In the genomic region with DNA sequence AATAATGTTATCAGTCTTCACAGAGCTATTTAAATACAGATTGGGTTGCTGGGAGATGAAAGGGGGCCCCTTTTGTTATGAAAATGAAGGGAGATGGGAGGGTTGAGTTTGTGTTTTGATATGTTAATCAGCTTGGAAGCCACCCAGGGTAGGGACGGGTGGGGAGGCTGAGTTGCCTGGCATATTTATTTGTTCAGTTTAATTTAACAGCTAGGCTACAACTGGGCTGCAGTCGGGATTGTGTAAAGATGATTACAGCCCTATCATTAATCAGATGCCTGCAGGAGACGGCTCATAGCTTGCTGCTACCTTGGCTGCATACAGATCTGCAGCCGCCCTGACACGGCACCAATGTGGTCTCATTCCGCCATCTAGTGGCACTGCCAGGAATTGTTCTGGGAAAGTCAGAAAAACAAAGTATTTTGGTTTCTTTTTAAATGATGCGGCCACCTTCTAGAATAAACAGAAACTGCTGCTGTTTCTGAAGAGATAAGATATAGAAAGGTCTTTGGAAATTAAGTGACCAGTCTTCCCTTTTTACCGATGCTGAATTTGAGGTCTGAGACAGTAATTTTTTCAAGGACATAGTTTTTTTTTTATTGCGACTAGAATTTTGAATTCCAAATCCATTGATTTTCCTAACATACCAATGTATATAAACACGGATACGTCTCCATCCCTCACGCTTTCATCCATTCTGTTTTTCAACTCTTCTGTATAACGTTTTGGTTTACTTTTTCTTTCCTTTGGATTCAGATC, we compare ENCODE assay signal across 8 cellular contexts.
A peak's percentile ranks its signal among the peaks of the same experiment; 100 is the strongest.
DNase-seq lines count a peak whose midpoint lies in the region; ATAC-seq, FAIRE-seq and TF ChIP-seq lines count a peak whose summit lies in the region.

No MANE protein-coding gene starts in this region.

- 0% methylated on average over 2 of the region's 13 CpGs; no CpG with 5 or more reads in 1 of the 2 experiments for WGBS in IMR-90 (ENCODE audit: extremely low coverage in 2 of 2, insufficient read length in 1 of 2), 2 experiments

- ATAC-seq in IMR-90 (ENCODE audit: low read depth) (peak; percentile 93), sciatic nerve (peak; percentile 90), GM18868 (IDR thresholded peaks at IDR 0.05; ENCODE audit: unreplicated experiment) (no peak), GM19395 (IDR thresholded peaks at IDR 0.05; ENCODE audit: unreplicated experiment) (no peak)

- no peak overlapping the region for H3K18ac ChIP-seq in IMR-90 (ENCODE audit: low read depth, low read length)

- in situ Hi-C loops in IMR-90 (cut with MboI; ENCODE audit: low sequenced_read_pairs), result loop anchor here (25.0 kb wide), 1 partner anchor 964 kb away; no protein-coding TSS in a partner anchor

- no peak overlapping the region for H3K4ac ChIP-seq in IMR-90 (ENCODE audit: low read depth, low read length)

- H3K9ac ChIP-seq in IMR-90 (ENCODE audit: low read depth, low read length) (no peak overlapping the region), astrocyte (ENCODE audit: low read length) (peak overlapping the region; percentile 30)

- BruUV-seq in IMR-90 (replicated peaks; lab: Mats Ljungman, UMichigan), result no TSS peak

- CTCF ChIA-PET in IMR-90 (lab: Yijun Ruan, JAX), result interaction anchor here (0.5 to 1.6 kb wide), 7 partner anchors 9 to 1092 kb away, joined by 3 to 5 read pairs (median 3); no protein-coding TSS in a partner anchor

- no peak overlapping the region for H4K91ac ChIP-seq in IMR-90 (ENCODE audit: insufficient read depth, low read depth, low read length)

- H3K4me2 ChIP-seq in IMR-90 (ENCODE audit: low read depth, low read length) (no peak overlapping the region), astrocyte (ENCODE audit: low read length) (peak overlapping the region; percentile 77)

- no peak overlapping the region for H3K23ac ChIP-seq in IMR-90 (ENCODE audit: low read depth, low read length)

- no peak overlapping the region for H2AK9ac ChIP-seq in IMR-90 (replicated peaks; ENCODE audit: low read depth, low read length, poor library complexity)

- no peak for TF ChIP-seq POLR2A in IMR-90 (IDR thresholded peaks at IDR 0.05; ENCODE audit: low read depth, low read length)

- no peaks in the 10 kb centered on the region for H3K9me3 Mint-ChIP-seq in T-helper 1 cell treated with Interleukin-12 subunit alpha and Interleukin-12 subunit beta and Interleukin-4 antibody, amounts not matched to agents 30 μg/mL and 1 μg/mL, for 36 hours
- peaks cover 9% of the 10 kb centered on the region for H3K9me3 Mint-ChIP-seq in astrocyte (ENCODE audit: unreplicated experiment)

- H3K4me1 ChIP-seq in IMR-90 (ENCODE audit: control insufficient read depth, insufficient read depth, low read length), result no peaks in the 10 kb centered on the region
- H3K4me1 ChIP-seq in astrocyte (ENCODE audit: insufficient read depth, low read length), result no peaks in the 10 kb centered on the region

- H3K56ac ChIP-seq in IMR-90 (ENCODE audit: extremely low read depth, insufficient read depth, low read length), result no peak overlapping the region

- H4K5ac ChIP-seq in IMR-90 (ENCODE audit: low read depth, low read length), result no peak overlapping the region

- no peak overlapping the region for H2AK5ac ChIP-seq in IMR-90 (ENCODE audit: low read depth, low read length)

- no peak overlapping the region for H2BK15ac ChIP-seq in IMR-90 (ENCODE audit: low read depth, low read length)

- intact Hi-C loops in IMR-90 (cut with micrococcal nuclease), result loop anchor here (1.0 to 5.0 kb wide), 7 partner anchors 26 to 1092 kb away; partner anchors contain the start of gene MYO1D
- intact Hi-C loops in sciatic nerve (cut with DNase I), result no loop called here

- H3K36me3 Mint-ChIP-seq in T-helper 1 cell treated with Interleukin-12 subunit alpha and Interleukin-12 subunit beta and Interleukin-4 antibody, amounts not matched to agents 30 μg/mL and 1 μg/mL, for 36 hours (ENCODE audit: low read depth), result no peaks in the 10 kb centered on the region
- no peaks in the 10 kb centered on the region for H3K36me3 Mint-ChIP-seq in astrocyte (ENCODE audit: low read depth, unreplicated experiment)

- peak overlapping the region; percentile 5 for H3K4me3 Mint-ChIP-seq in T-helper 1 cell treated with Interleukin-12 subunit alpha and Interleukin-12 subunit beta and Interleukin-4 antibody, amounts not matched to agents 30 μg/mL and 1 μg/mL, for 36 hours
- H3K4me3 Mint-ChIP-seq in astrocyte (ENCODE audit: unreplicated experiment), result peak overlapping the region; percentile 37

- FAIRE-seq in astrocyte (lab: Jason Lieb, UNC), result no peak

- H2BK20ac ChIP-seq in IMR-90 (ENCODE audit: low read depth, low read length), result no peak overlapping the region

- H3K4me3 ChIP-seq in IMR-90 (ENCODE audit: insufficient read depth, low read depth, low read length) (no peak overlapping the region), astrocyte (ENCODE audit: insufficient read depth, low read depth, low read length) (peak overlapping the region; percentile 9)

- H3K36me3 ChIP-seq in IMR-90 (ENCODE audit: control insufficient read depth, insufficient read depth, low read length) (no peaks in the 10 kb centered on the region), astrocyte (ENCODE audit: insufficient read depth, low read length) (no peaks in the 10 kb centered on the region)

- no peak overlapping the region for H2BK120ac ChIP-seq in IMR-90 (ENCODE audit: low read depth, low read length)

- DNase-seq in DMS79 (lab: John Stamatoyannopoulos, UW), result peak; percentile 29
- peak; percentile 42 for DNase-seq in IMR-90
- peak; percentile 25 for DNase-seq in astrocyte (ENCODE audit: low read depth)
- peak in 47 of 51 donors; percentile 2 to 83 (median 42) for DNase-seq in hypothalamus (lab: John Stamatoyannopoulos, UW)
- peak; percentile 86 for DNase-seq in sciatic nerve (ENCODE audit: low spot score)

- H3K79me2 ChIP-seq in astrocyte (ENCODE audit: insufficient read depth, low read length), result no peaks in the 10 kb centered on the region

- TF ChIP-seq CTCF in IMR-90 (conservative IDR thresholded peaks at IDR 0.05; ENCODE audit: low read depth, low read length) (peak; percentile 90), astrocyte (IDR thresholded peaks at IDR 0.05; ENCODE audit: insufficient read depth, low read depth, low read length) (peak; percentile 94)

- H2AFZ ChIP-seq in IMR-90 (replicated peaks; ENCODE audit: low read length, poor library complexity), result peak overlapping the region; percentile 9
- H2AFZ ChIP-seq in astrocyte (ENCODE audit: low read depth, low read length), result no peak overlapping the region

- H3K9me1 ChIP-seq in IMR-90 (ENCODE audit: insufficient read depth, low read length), result no peaks in the 10 kb centered on the region

- H3K14ac ChIP-seq in IMR-90 (replicated peaks; ENCODE audit: low read depth, low read length), result no peak overlapping the region

- no peak overlapping the region for H3K27ac ChIP-seq in IMR-90 (ENCODE audit: insufficient read depth, low read length)
- no peak overlapping the region for H3K27ac ChIP-seq in astrocyte (ENCODE audit: low read depth, low read length)

- POLR2A ChIA-PET in IMR-90 (lab: Charles Lee; ENCODE audit: unreplicated experiment), result interaction anchor here (0.7 kb wide), 1 partner anchor 24 kb away, joined by 11 read pairs; no protein-coding TSS in a partner anchor

- no peak overlapping the region for H3K27ac Mint-ChIP-seq in T-helper 1 cell treated with Interleukin-12 subunit alpha and Interleukin-12 subunit beta and Interleukin-4 antibody, amounts not matched to agents 30 μg/mL and 1 μg/mL, for 36 hours
- no peak overlapping the region for H3K27ac Mint-ChIP-seq in astrocyte (ENCODE audit: unreplicated experiment)

- H4K20me1 ChIP-seq in IMR-90 (ENCODE audit: insufficient read depth, low read length) (no peaks in the 10 kb centered on the region), astrocyte (ENCODE audit: insufficient read depth, low read length) (no peaks in the 10 kb centered on the region)

- H3K9me3 ChIP-seq in IMR-90 (ENCODE audit: control insufficient read depth, insufficient read depth, low read length), result no peaks in the 10 kb centered on the region
- no peaks in the 10 kb centered on the region for H3K9me3 ChIP-seq in astrocyte (ENCODE audit: insufficient read depth, low read depth, low read length)

- no peak overlapping the region for H4K8ac ChIP-seq in IMR-90 (ENCODE audit: low read depth in 2 of 2, low read length in 2 of 2)

- peak; percentile 82 for TF ChIP-seq RAD21 in IMR-90 (IDR thresholded peaks at IDR 0.05; ENCODE audit: low read length)

- dilution Hi-C loops in IMR-90 (cut with HindIII; ENCODE audit: low sequenced_read_pairs, unreplicated experiment), result no loop called here

- peaks cover 5% of the 10 kb centered on the region for H3K4me1 Mint-ChIP-seq in T-helper 1 cell treated with Interleukin-12 subunit alpha and Interleukin-12 subunit beta and Interleukin-4 antibody, amounts not matched to agents 30 μg/mL and 1 μg/mL, for 36 hours (ENCODE audit: low read depth)
- peaks cover 3% of the 10 kb centered on the region for H3K4me1 Mint-ChIP-seq in astrocyte (ENCODE audit: low read depth, unreplicated experiment)

- peaks cover 20% of the 10 kb centered on the region for H3K27me3 Mint-ChIP-seq in T-helper 1 cell treated with Interleukin-12 subunit alpha and Interleukin-12 subunit beta and Interleukin-4 antibody, amounts not matched to agents 30 μg/mL and 1 μg/mL, for 36 hours (ENCODE audit: low read depth)
- H3K27me3 Mint-ChIP-seq in astrocyte (ENCODE audit: low read depth, unreplicated experiment), result peaks cover 37% of the 10 kb centered on the region

- H3K27me3 ChIP-seq in IMR-90 (ENCODE audit: control insufficient read depth, insufficient read depth, low read length) (no peaks in the 10 kb centered on the region), astrocyte (ENCODE audit: insufficient read depth, low read length) (no peaks in the 10 kb centered on the region)

- H2BK5ac ChIP-seq in IMR-90 (ENCODE audit: low read depth, low read length, poor library complexity, severe bottlenecking), result no peak overlapping the region

- H3K79me1 ChIP-seq in IMR-90 (ENCODE audit: low read depth in 1 of 2, low read length in 2 of 2), result no peaks in the 10 kb centered on the region

TF ChIP-seq in IMR-90, 13 proteins besides CTCF, POLR2A, EP300 and RAD21 (continues in another document):
- TF ChIP-seq MAFK (IDR thresholded peaks at IDR 0.05; ENCODE audit: low read depth, low read length) (no peak), SMC3 (IDR thresholded peaks at IDR 0.05; ENCODE audit: low read depth, low read length) (peak; percentile 52), NFE2L2 (IDR thresholded peaks at IDR 0.05; ENCODE audit: low read depth, low read length) (no peak)
- TF ChIP-seq, protein P1, sequence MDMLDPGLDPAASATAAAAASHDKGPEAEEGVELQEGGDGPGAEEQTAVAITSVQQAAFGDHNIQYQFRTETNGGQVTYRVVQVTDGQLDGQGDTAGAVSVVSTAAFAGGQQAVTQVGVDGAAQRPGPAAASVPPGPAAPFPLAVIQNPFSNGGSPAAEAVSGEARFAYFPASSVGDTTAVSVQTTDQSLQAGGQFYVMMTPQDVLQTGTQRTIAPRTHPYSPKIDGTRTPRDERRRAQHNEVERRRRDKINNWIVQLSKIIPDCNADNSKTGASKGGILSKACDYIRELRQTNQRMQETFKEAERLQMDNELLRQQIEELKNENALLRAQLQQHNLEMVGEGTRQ (IDR thresholded peaks at IDR 0.05; ENCODE audit: low read depth, low read length), result no peak

Comparison
In these comparisons a context has a peak if more than half of its experiments do, and no peak if none do; other contexts are left out.
1. DNase-seq: peak in every context shown above with its lines; median percentile 86 in sciatic nerve; 42 in IMR-90; 42 in hypothalamus; 29 in DMS79; 25 in astrocyte.
2. ATAC-seq: peak in IMR-90 (single experiment) and sciatic nerve (single experiment); none in GM18868 (single experiment) and GM19395 (single experiment).